Comparison of ENCODE assay signal across 1 cellular context in genomic region chr4:159420162-159421057, GRCh38.
TF ChIP-seq lines count a peak whose summit lies in the region.

No MANE protein-coding gene starts in this region.

TF ChIP-seq in HepG2, 621 proteins besides CTCF, POLR2A, EP300 and RAD21 (continued from another document and continues in another):
- TF ChIP-seq, protein P1, sequence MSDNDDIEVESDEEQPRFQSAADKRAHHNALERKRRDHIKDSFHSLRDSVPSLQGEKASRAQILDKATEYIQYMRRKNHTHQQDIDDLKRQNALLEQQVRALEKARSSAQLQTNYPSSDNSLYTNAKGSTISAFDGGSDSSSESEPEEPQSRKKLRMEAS (IDR thresholded peaks at IDR 0.05), result no peak
- TF ChIP-seq ZNF546 (CRISPR knock-in tag; conservative IDR thresholded peaks at IDR 0.05) (no peak; the same call in 1 of the 2 replicates), ZNF562 (CRISPR knock-in tag; IDR thresholded peaks at IDR 0.05; ENCODE audit: borderline replicate concordance) (no peak), KDM4B (CRISPR knock-in tag; IDR thresholded peaks at IDR 0.05) (peak; percentile 77; the same call in 1 of the 2 replicates), ZKSCAN1 (IDR thresholded peaks at IDR 0.05; ENCODE audit: low read length) (no peak), MEIS1 (CRISPR knock-in tag; IDR thresholded peaks at IDR 0.05; ENCODE audit: borderline replicate concordance) (no peak), IRX3 (CRISPR knock-in tag; IDR thresholded peaks at IDR 0.05; ENCODE audit: borderline replicate concordance, low read depth) (no peak), PRDM15 (CRISPR knock-in tag; IDR thresholded peaks at IDR 0.05) (no peak), BCL6 (CRISPR knock-in tag; IDR thresholded peaks at IDR 0.05) (peak; percentile 88), ZNF670 (CRISPR knock-in tag; IDR thresholded peaks at IDR 0.05; ENCODE audit: borderline replicate concordance) (no peak), JARID2 (CRISPR knock-in tag; IDR thresholded peaks at IDR 0.05; ENCODE audit: insufficient replicate concordance) (no peak), ZNF225 (CRISPR knock-in tag; IDR thresholded peaks at IDR 0.05) (no peak), KDM3A (CRISPR knock-in tag; IDR thresholded peaks at IDR 0.05; ENCODE audit: low read depth) (peak; percentile 74; the same call in 1 of the 2 replicates), MXI1 (IDR thresholded peaks at IDR 0.05; ENCODE audit: borderline replicate concordance, low read depth, low read length) (no peak), ZNF570 (CRISPR knock-in tag; IDR thresholded peaks at IDR 0.05; ENCODE audit: borderline replicate concordance) (no peak), ZNF749 (CRISPR knock-in tag; IDR thresholded peaks at IDR 0.05; ENCODE audit: borderline replicate concordance) (no peak), CAMTA2 (CRISPR knock-in tag; IDR thresholded peaks at IDR 0.05; ENCODE audit: borderline replicate concordance) (no peak), ZNF639 (CRISPR knock-in tag; conservative IDR thresholded peaks at IDR 0.05) (no peak), HHEX (CRISPR knock-in tag; IDR thresholded peaks at IDR 0.05) (no peak), ZNF83 (CRISPR knock-in tag; IDR thresholded peaks at IDR 0.05; ENCODE audit: borderline replicate concordance) (no peak), ZKSCAN8 (CRISPR knock-in tag; IDR thresholded peaks at IDR 0.05; ENCODE audit: borderline replicate concordance) (peak; percentile 92), HCFC1 (IDR thresholded peaks at IDR 0.05; ENCODE audit: low read depth, low read length) (no peak), ATRX (CRISPR knock-in tag; IDR thresholded peaks at IDR 0.05; ENCODE audit: borderline replicate concordance) (no peak), ZNF839 (CRISPR knock-in tag; IDR thresholded peaks at IDR 0.05; ENCODE audit: borderline replicate concordance) (no peak), ZNF274 (CRISPR knock-in tag; IDR thresholded peaks at IDR 0.05) (no peak), SIN3B (IDR thresholded peaks at IDR 0.05; ENCODE audit: low read length) (no peak), ZNF674 (CRISPR knock-in tag; IDR thresholded peaks at IDR 0.05; ENCODE audit: low read depth) (no peak), CBX2 (IDR thresholded peaks at IDR 0.05; ENCODE audit: low read depth, low read length) (no peak), CBX2 (CRISPR knock-in tag; IDR thresholded peaks at IDR 0.05; ENCODE audit: low read depth) (no peak), FOXP1 (IDR thresholded peaks at IDR 0.05) (peak; percentile 38; the same call in 1 of the 2 replicates), FOXP1 (CRISPR knock-in tag; IDR thresholded peaks at IDR 0.05) (peak; percentile 89; the same call in 1 of the 2 replicates), SIX1 (CRISPR knock-in tag; IDR thresholded peaks at IDR 0.05; ENCODE audit: borderline replicate concordance) (0 out of 2 replicates have a peak, but pooled peaks have one; percentile 21)
- TF ChIP-seq, protein P2, sequence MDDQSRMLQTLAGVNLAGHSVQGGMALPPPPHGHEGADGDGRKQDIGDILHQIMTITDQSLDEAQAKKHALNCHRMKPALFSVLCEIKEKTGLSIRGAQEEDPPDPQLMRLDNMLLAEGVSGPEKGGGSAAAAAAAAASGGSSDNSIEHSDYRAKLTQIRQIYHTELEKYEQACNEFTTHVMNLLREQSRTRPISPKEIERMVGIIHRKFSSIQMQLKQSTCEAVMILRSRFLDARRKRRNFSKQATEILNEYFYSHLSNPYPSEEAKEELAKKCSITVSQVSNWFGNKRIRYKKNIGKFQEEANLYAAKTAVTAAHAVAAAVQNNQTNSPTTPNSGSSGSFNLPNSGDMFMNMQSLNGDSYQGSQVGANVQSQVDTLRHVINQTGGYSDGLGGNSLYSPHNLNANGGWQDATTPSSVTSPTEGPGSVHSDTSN (CRISPR knock-in tag; IDR thresholded peaks at IDR 0.05; ENCODE audit: borderline replicate concordance), result no peak
- TF ChIP-seq, protein P3, sequence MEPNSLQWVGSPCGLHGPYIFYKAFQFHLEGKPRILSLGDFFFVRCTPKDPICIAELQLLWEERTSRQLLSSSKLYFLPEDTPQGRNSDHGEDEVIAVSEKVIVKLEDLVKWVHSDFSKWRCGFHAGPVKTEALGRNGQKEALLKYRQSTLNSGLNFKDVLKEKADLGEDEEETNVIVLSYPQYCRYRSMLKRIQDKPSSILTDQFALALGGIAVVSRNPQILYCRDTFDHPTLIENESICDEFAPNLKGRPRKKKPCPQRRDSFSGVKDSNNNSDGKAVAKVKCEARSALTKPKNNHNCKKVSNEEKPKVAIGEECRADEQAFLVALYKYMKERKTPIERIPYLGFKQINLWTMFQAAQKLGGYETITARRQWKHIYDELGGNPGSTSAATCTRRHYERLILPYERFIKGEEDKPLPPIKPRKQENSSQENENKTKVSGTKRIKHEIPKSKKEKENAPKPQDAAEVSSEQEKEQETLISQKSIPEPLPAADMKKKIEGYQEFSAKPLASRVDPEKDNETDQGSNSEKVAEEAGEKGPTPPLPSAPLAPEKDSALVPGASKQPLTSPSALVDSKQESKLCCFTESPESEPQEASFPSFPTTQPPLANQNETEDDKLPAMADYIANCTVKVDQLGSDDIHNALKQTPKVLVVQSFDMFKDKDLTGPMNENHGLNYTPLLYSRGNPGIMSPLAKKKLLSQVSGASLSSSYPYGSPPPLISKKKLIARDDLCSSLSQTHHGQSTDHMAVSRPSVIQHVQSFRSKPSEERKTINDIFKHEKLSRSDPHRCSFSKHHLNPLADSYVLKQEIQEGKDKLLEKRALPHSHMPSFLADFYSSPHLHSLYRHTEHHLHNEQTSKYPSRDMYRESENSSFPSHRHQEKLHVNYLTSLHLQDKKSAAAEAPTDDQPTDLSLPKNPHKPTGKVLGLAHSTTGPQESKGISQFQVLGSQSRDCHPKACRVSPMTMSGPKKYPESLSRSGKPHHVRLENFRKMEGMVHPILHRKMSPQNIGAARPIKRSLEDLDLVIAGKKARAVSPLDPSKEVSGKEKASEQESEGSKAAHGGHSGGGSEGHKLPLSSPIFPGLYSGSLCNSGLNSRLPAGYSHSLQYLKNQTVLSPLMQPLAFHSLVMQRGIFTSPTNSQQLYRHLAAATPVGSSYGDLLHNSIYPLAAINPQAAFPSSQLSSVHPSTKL (CRISPR knock-in tag; IDR thresholded peaks at IDR 0.05), result peak; percentile 95
- TF ChIP-seq, protein P4, sequence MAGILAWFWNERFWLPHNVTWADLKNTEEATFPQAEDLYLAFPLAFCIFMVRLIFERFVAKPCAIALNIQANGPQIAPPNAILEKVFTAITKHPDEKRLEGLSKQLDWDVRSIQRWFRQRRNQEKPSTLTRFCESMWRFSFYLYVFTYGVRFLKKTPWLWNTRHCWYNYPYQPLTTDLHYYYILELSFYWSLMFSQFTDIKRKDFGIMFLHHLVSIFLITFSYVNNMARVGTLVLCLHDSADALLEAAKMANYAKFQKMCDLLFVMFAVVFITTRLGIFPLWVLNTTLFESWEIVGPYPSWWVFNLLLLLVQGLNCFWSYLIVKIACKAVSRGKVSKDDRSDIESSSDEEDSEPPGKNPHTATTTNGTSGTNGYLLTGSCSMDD (CRISPR knock-in tag; IDR thresholded peaks at IDR 0.05), result no peak
- TF ChIP-seq, protein P5, sequence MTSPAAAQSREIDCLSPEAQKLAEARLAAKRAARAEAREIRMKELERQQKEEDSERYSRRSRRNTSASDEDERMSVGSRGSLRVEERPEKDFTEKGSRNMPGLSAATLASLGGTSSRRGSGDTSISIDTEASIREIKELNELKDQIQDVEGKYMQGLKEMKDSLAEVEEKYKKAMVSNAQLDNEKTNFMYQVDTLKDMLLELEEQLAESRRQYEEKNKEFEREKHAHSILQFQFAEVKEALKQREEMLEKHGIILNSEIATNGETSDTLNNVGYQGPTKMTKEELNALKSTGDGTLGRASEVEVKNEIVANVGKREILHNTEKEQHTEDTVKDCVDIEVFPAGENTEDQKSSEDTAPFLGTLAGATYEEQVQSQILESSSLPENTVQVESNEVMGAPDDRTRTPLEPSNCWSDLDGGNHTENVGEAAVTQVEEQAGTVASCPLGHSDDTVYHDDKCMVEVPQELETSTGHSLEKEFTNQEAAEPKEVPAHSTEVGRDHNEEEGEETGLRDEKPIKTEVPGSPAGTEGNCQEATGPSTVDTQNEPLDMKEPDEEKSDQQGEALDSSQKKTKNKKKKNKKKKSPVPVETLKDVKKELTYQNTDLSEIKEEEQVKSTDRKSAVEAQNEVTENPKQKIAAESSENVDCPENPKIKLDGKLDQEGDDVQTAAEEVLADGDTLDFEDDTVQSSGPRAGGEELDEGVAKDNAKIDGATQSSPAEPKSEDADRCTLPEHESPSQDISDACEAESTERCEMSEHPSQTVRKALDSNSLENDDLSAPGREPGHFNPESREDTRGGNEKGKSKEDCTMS (CRISPR knock-in tag; conservative IDR thresholded peaks at IDR 0.05), result no peak
- TF ChIP-seq, protein P6, sequence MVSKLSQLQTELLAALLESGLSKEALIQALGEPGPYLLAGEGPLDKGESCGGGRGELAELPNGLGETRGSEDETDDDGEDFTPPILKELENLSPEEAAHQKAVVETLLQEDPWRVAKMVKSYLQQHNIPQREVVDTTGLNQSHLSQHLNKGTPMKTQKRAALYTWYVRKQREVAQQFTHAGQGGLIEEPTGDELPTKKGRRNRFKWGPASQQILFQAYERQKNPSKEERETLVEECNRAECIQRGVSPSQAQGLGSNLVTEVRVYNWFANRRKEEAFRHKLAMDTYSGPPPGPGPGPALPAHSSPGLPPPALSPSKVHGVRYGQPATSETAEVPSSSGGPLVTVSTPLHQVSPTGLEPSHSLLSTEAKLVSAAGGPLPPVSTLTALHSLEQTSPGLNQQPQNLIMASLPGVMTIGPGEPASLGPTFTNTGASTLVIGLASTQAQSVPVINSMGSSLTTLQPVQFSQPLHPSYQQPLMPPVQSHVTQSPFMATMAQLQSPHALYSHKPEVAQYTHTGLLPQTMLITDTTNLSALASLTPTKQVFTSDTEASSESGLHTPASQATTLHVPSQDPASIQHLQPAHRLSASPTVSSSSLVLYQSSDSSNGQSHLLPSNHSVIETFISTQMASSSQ (IDR thresholded peaks at IDR 0.05; ENCODE audit: low read depth), result peak; percentile 56
- TF ChIP-seq, protein P6 (CRISPR knock-in tag; IDR thresholded peaks at IDR 0.05; ENCODE audit: borderline replicate concordance), result peak; percentile 77; the same call in 1 of the 2 replicates
